17 cellular contexts compared by ENCODE assay signal in the genomic region with DNA sequence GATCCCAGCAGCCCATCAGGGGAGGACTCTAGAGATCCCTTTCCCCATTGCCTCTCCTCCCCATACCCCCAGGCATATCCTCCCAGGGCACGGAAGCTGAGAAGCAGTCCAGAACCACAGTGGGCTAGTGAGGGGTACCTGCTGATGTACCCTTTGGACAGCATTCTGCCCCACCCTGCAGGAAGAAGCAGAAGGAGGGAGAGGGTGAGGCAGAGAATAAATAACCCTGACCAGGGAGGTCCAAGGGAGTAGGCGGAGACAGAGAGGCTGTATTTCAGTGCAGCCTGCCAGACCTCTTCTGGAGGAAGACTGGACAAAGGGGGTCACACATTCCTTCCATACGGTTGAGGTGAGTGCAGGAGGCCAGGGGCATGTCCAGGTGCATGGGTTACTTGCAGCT. TPM values are rescaled to one million over a fixed set of nuclear protein-coding genes. Genes with fewer than 3 reads are reported as not detected.
DNase-seq lines count a peak whose midpoint lies in the region; ATAC-seq and TF ChIP-seq lines count a peak whose summit lies in the region.
"Had no signal": no experiment of that assay in that cellular context is flagged by ENCODE, and none has a peak within 500 bp of the region (broad histone marks: within the 10 kb centered on the region; RNA-seq: fewer than 3 reads in every experiment).

A gene with protein sequence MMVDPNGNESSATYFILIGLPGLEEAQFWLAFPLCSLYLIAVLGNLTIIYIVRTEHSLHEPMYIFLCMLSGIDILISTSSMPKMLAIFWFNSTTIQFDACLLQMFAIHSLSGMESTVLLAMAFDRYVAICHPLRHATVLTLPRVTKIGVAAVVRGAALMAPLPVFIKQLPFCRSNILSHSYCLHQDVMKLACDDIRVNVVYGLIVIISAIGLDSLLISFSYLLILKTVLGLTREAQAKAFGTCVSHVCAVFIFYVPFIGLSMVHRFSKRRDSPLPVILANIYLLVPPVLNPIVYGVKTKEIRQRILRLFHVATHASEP (plus strand): TSS at position 301 of the 400 bp plus-strand sequence. CDS start 8,545 bp downstream, outside the sequence.

- no peaks in the 10 kb centered on the region for H3K36me3 ChIP-seq in left ventricle myocardium inferior
- H3K36me3 ChIP-seq: MG63 had no signal

- H3K27ac Mint-ChIP-seq in endothelial cell (ENCODE audit: unreplicated experiment) (peak within 1 kb of the TSS; percentile 2), progenitor cell of endocrine pancreas (peak within 1 kb of the TSS; percentile 33)
- no peak within 1 kb of the TSS for H3K27ac Mint-ChIP-seq in activated T-cell treated with anti-CD3 and anti-CD28 coated beads, Interleukin-2, amount 50 U/mL, for 24 hours

- DNase-seq in left ventricle myocardium inferior (no peak), Right ventricle myocardium inferior (ENCODE audit: missing footprints) (no peak), endothelial cell (ENCODE audit: low spot score) (no peak), progenitor cell of endocrine pancreas (ENCODE audit: low spot score, unreplicated experiment) (no peak)
- DNase-seq in activated T-cell treated with anti-CD3 and anti-CD28 coated beads, Interleukin-2, amount 50 U/mL, for 24 hours, result no peak
- DNase-seq: C1 segment of cervical spinal cord, DND-41, MG63, NCI-H1092 treated with DMSO at 0.1 percent for 48 hours, NCI-H2081 treated with DMSO at 0.1 percent for 48 hours, NCI-H510A treated with DMSO at 0.1 percent for 48 hours had no signal

- TF ChIP-seq CTCF in left ventricle myocardium inferior (IDR thresholded peaks at IDR 0.05; ENCODE audit: borderline replicate concordance) (no peak), endothelial cell (IDR thresholded peaks at IDR 0.05; ENCODE audit: unreplicated experiment) (no peak), progenitor cell of endocrine pancreas (IDR thresholded peaks at IDR 0.05; ENCODE audit: unreplicated experiment) (no peak)

- ATAC-seq in Right ventricle myocardium inferior, result no peak
- ATAC-seq in HG03097 (IDR thresholded peaks at IDR 0.05; ENCODE audit: low FRiP score, unreplicated experiment), result no peak
- ATAC-seq in HG03159 (IDR thresholded peaks at IDR 0.05; ENCODE audit: unreplicated experiment), result no peak
- no peak for ATAC-seq in esophagus mucosa
- ATAC-seq: A549, Panc1 had no signal

- H3K27ac ChIP-seq in left ventricle myocardium inferior (replicated peaks), result peak within 1 kb of the TSS; percentile 89
- H3K27ac ChIP-seq: A549, KMS-11 had no signal

- H3K9me3 ChIP-seq in left ventricle myocardium inferior (replicated peaks), result no peaks in the 10 kb centered on the region
- H3K9me3 ChIP-seq: A549, MG63 had no signal

- peaks cover 3% of the 10 kb centered on the region for H3K27me3 Mint-ChIP-seq in endothelial cell (ENCODE audit: unreplicated experiment)
- peaks cover 11% of the 10 kb centered on the region for H3K27me3 Mint-ChIP-seq in progenitor cell of endocrine pancreas
- peaks cover 21% of the 10 kb centered on the region for H3K27me3 Mint-ChIP-seq in activated T-cell treated with anti-CD3 and anti-CD28 coated beads, Interleukin-2, amount 50 U/mL, for 24 hours

- intact Hi-C loops in left ventricle myocardium inferior (cut with micrococcal nuclease) (loop anchor here (10.0 kb wide), 1 partner anchor 51 kb away; a partner anchor contains a TSS), Right ventricle myocardium inferior (cut with DNase I) (no loop called here)

- no peak within 1 kb of the TSS for H3K4me3 Mint-ChIP-seq in endothelial cell (ENCODE audit: unreplicated experiment)
- H3K4me3 Mint-ChIP-seq in progenitor cell of endocrine pancreas (ENCODE audit: low read depth), result no peak within 1 kb of the TSS
- no peak within 1 kb of the TSS for H3K4me3 Mint-ChIP-seq in activated T-cell treated with anti-CD3 and anti-CD28 coated beads, Interleukin-2, amount 50 U/mL, for 24 hours

- H3K36me3 Mint-ChIP-seq in endothelial cell (ENCODE audit: low read depth, unreplicated experiment) (no peaks in the 10 kb centered on the region), progenitor cell of endocrine pancreas (ENCODE audit: insufficient read depth) (no peaks in the 10 kb centered on the region)
- no peaks in the 10 kb centered on the region for H3K36me3 Mint-ChIP-seq in activated T-cell treated with anti-CD3 and anti-CD28 coated beads, Interleukin-2, amount 50 U/mL, for 24 hours (ENCODE audit: low read depth)

- peaks cover 21% of the 10 kb centered on the region for H3K4me1 Mint-ChIP-seq in endothelial cell (ENCODE audit: unreplicated experiment)
- peaks cover 2% of the 10 kb centered on the region for H3K4me1 Mint-ChIP-seq in progenitor cell of endocrine pancreas (ENCODE audit: low read depth)
- no peaks in the 10 kb centered on the region for H3K4me1 Mint-ChIP-seq in activated T-cell treated with anti-CD3 and anti-CD28 coated beads, Interleukin-2, amount 50 U/mL, for 24 hours (ENCODE audit: low read depth)

- peaks cover 71% of the 10 kb centered on the region for H3K4me1 ChIP-seq in left ventricle myocardium inferior
- H3K4me1 ChIP-seq: A549 had no signal

- H3K27me3 ChIP-seq in left ventricle myocardium inferior (ENCODE audit: low read depth), result no peaks in the 10 kb centered on the region
- H3K27me3 ChIP-seq: MG63 had no signal

- H3K4me3 ChIP-seq in left ventricle myocardium inferior, result peak within 1 kb of the TSS; percentile 62
- H3K4me3 ChIP-seq: A549, MG63 had no signal

- H3K9me3 Mint-ChIP-seq in endothelial cell (ENCODE audit: unreplicated experiment) (no peaks in the 10 kb centered on the region), progenitor cell of endocrine pancreas (ENCODE audit: low read depth) (no peaks in the 10 kb centered on the region)
- H3K9me3 Mint-ChIP-seq in activated T-cell treated with anti-CD3 and anti-CD28 coated beads, Interleukin-2, amount 50 U/mL, for 24 hours, result no peaks in the 10 kb centered on the region

RNA-seq across cellular contexts. Expression of the gene that starts here (rescaled TPM):
- total RNA-seq in left ventricle myocardium inferior (1.3 TPM), Right ventricle myocardium inferior (1.9 TPM), endothelial cell (ENCODE audit: unreplicated experiment) (not detected), progenitor cell of endocrine pancreas (0.11 and 0.14 TPM in 2 replicates), esophagus mucosa (not detected)
